In the genomic region with DNA sequence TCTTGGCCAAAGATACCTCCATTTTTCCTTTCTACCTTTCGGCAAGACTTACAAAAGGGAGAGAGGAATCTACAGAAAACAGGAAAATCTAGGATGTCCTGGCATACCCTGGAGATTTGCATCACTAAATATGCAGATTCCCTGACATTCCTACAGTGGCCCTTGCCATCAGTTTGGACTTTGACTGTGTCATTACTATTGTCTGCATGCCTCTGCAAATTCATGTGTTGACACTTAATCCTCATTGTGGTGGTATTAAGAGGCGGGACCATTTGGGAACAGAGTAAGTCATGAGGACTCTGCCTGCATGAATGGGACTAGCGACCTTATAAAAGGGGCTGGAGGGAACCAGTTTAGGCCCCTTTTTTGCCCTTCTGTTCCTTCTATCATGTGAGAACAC, we compare ENCODE assay signal across 15 cellular contexts. TPM values are rescaled to one million over a fixed set of nuclear protein-coding genes. Genes with fewer than 3 reads are reported as not detected.
DNase-seq lines count a peak whose midpoint lies in the region; ATAC-seq and TF ChIP-seq lines count a peak whose summit lies in the region.
"Had no signal": no experiment of that assay in that cellular context is flagged by ENCODE, and none has a peak within 500 bp of the region (broad histone marks: within the 10 kb centered on the region; RNA-seq: fewer than 3 reads in every experiment).

No MANE protein-coding gene starts in this region.

- H3K9me2 ChIP-seq in GM23338 (ENCODE audit: insufficient read depth), result peaks cover 15% of the 10 kb centered on the region; the same call in 1 of the 2 replicates

- H2AK5ac ChIP-seq in mesendoderm (ENCODE audit: low read length), result no peak overlapping the region

- CTCF ChIA-PET in WTC11 (lab: Charles Lee), result no interaction called here

- no peaks in the 10 kb centered on the region for H3K79me2 ChIP-seq in GM23338 (replicated peaks; ENCODE audit: insufficient read depth)
- no peaks in the 10 kb centered on the region for H3K79me2 ChIP-seq in mesendoderm (ENCODE audit: control insufficient read depth, insufficient read depth, low read length)

- no peaks in the 10 kb centered on the region for H3K4me1 ChIP-seq in GM23338 (ENCODE audit: insufficient read depth)
- H3K4me1 ChIP-seq in mesendoderm (ENCODE audit: control insufficient read depth, low read depth, low read length), result no peaks in the 10 kb centered on the region
- peaks cover 13 to 26% (median 18%) of the 10 kb centered on the region in 3 donors for H3K4me1 ChIP-seq in skeletal muscle tissue (ENCODE audit: control insufficient read depth in 3 of 3, insufficient read depth in 3 of 3, low read length in 3 of 3)
- H3K4me1 ChIP-seq: BLaER1 had no signal

- H3K36me3 Mint-ChIP-seq in GM23338 (ENCODE audit: low read depth), result no peaks in the 10 kb centered on the region
- H3K36me3 Mint-ChIP-seq in WTC11, result peaks cover 11% of the 10 kb centered on the region
- H3K36me3 Mint-ChIP-seq: CD14-positive monocyte; CD4-positive, alpha-beta memory T cell had no signal

- H4K5ac ChIP-seq in mesendoderm (ENCODE audit: low read length), result no peak overlapping the region

- H3K9me3 Mint-ChIP-seq in GM23338 (peaks cover 16% of the 10 kb centered on the region), WTC11 (peaks cover 44% of the 10 kb centered on the region)

- peak; percentile 37 for DNase-seq in GM23338 (ENCODE audit: low spot score)
- no peak for DNase-seq in WTC11 (ENCODE audit: low spot score)
- DNase-seq in mesendoderm, result peak; percentile 39
- no peak for DNase-seq in NCI-H2196 treated with DMSO at 0.1 percent for 48 hours (lab: John Stamatoyannopoulos, UW; ENCODE audit: unreplicated experiment)
- DNase-seq in stimulated activated CD4-positive, alpha-beta T cell treated with anti-CD3 and anti-CD28 coated beads, Interleukin-2, amount 100 ng/mL, for 48 hours, result no peak
- DNase-seq: 8988T; CD4-positive, alpha-beta memory T cell; DMS79 treated with DMSO at 0.1 percent for 48 hours; GF-D8; GM23248; H7 had no signal

- H3K27me3 Mint-ChIP-seq in GM23338 (ENCODE audit: insufficient read depth, low read depth, poor library complexity), result peaks cover 7% of the 10 kb centered on the region
- H3K27me3 Mint-ChIP-seq in WTC11 (ENCODE audit: low read depth), result no peaks in the 10 kb centered on the region; the same call in 1 of the 2 replicates

- no peak overlapping the region for H2BK5ac ChIP-seq in mesendoderm (ENCODE audit: low read length)

- no peak overlapping the region for H4K8ac ChIP-seq in mesendoderm (ENCODE audit: low read depth, low read length)

- no peak overlapping the region for H2BK120ac ChIP-seq in mesendoderm (ENCODE audit: low read depth, low read length)

- H3K4me2 ChIP-seq in GM23338 (no peak overlapping the region), mesendoderm (ENCODE audit: low read length) (no peak overlapping the region)
- H3K4me2 ChIP-seq: BLaER1 had no signal

- H4K20me1 ChIP-seq in GM23338 (replicated peaks; ENCODE audit: insufficient read depth), result no peaks in the 10 kb centered on the region
- H4K20me1 ChIP-seq: BLaER1 had no signal

- H3K9ac ChIP-seq in mesendoderm (ENCODE audit: low read length) (no peak overlapping the region), skeletal muscle tissue (ENCODE audit: low read depth in 1 of 3, low read length in 3 of 3) (peak overlapping the region in 1 of 3 donors; percentile 34)
- H3K9ac ChIP-seq: BLaER1, GM23248 had no signal

- H3K4me3 Mint-ChIP-seq in GM23338, result no peak overlapping the region
- H3K4me3 Mint-ChIP-seq in WTC11, result no peak overlapping the region
- H3K4me3 Mint-ChIP-seq: CD4-positive, alpha-beta memory T cell had no signal

- H3K4me3 ChIP-seq in GM23338, result no peak overlapping the region
- H3K4me3 ChIP-seq in mesendoderm (ENCODE audit: low read length), result no peak overlapping the region
- H3K4me3 ChIP-seq in skeletal muscle tissue (ENCODE audit: low read length in 3 of 3), result no peak overlapping the region
- H3K4me3 ChIP-seq: BLaER1, GM23248 had no signal

- no peak overlapping the region for H3K23ac ChIP-seq in mesendoderm (ENCODE audit: low read length)

- H3K79me1 ChIP-seq in mesendoderm (ENCODE audit: low read length), result no peaks in the 10 kb centered on the region

- H3F3A ChIP-seq in GM23338 (replicated peaks; ENCODE audit: low read depth), result no peaks in the 10 kb centered on the region

- WGBS in mesendoderm (ENCODE audit: extremely low coverage, insufficient coverage, low lambda C conversion rate), result no CpG with 5 or more reads among the region's 3 CpGs

- no peak overlapping the region for H3K4ac ChIP-seq in mesendoderm (ENCODE audit: low read depth, low read length)

- no peak overlapping the region for H2AFZ ChIP-seq in GM23338
- H2AFZ ChIP-seq: GM23248 had no signal

- H3K27ac Mint-ChIP-seq in GM23338 (no peak overlapping the region), WTC11 (no peak overlapping the region)
- H3K27ac Mint-ChIP-seq: CD14-positive monocyte; CD4-positive, alpha-beta memory T cell had no signal

- POLR2A ChIA-PET in WTC11 (lab: Charles Lee), result no interaction called here

- H3K4me1 Mint-ChIP-seq in GM23338, result 0 out of 3 replicates have a peak, but pooled peaks cover 2% of the 10 kb centered on the region
- peaks cover 4% of the 10 kb centered on the region; the same call in 1 of the 2 replicates for H3K4me1 Mint-ChIP-seq in WTC11
- H3K4me1 Mint-ChIP-seq: CD4-positive, alpha-beta memory T cell had no signal

- H3K56ac ChIP-seq in mesendoderm (ENCODE audit: low read length), result no peak overlapping the region

- TF ChIP-seq CTCF in GM23338 (conservative IDR thresholded peaks at IDR 0.05; ENCODE audit: low read depth in 2 of 2) (no peak), WTC11 (IDR thresholded peaks at IDR 0.05) (no peak)

- no peak overlapping the region for H3K27ac ChIP-seq in GM23338 (ENCODE audit: low read depth)
- no peak overlapping the region for H3K27ac ChIP-seq in mesendoderm (ENCODE audit: low read depth, low read length)
- H3K27ac ChIP-seq in skeletal muscle tissue (ENCODE audit: low read depth, low read length), result peak overlapping the region; percentile 36
- H3K27ac ChIP-seq: BLaER1, GM23248 had no signal

- no peak for ATAC-seq in GM23338
- peak; percentile 74 for ATAC-seq in WTC11
- no peak for ATAC-seq in HG02610 (IDR thresholded peaks at IDR 0.05; ENCODE audit: unreplicated experiment)

- H3K36me3 ChIP-seq in GM23338 (ENCODE audit: insufficient read depth) (no peaks in the 10 kb centered on the region), mesendoderm (ENCODE audit: control insufficient read depth, insufficient read depth, low read length) (no peaks in the 10 kb centered on the region), skeletal muscle tissue (ENCODE audit: control insufficient read depth in 3 of 3, insufficient read depth in 3 of 3, low read length in 3 of 3) (no peaks in the 10 kb centered on the region)
- H3K36me3 ChIP-seq: BLaER1 had no signal

- no peaks in the 10 kb centered on the region for H3K9me3 ChIP-seq in skeletal muscle tissue (ENCODE audit: control insufficient read depth in 3 of 3, low read length in 3 of 3)

- H3K27me3 ChIP-seq in GM23338 (ENCODE audit: insufficient read depth) (no peaks in the 10 kb centered on the region), mesendoderm (ENCODE audit: insufficient read depth, low read length, poor library complexity) (no peaks in the 10 kb centered on the region), skeletal muscle tissue (ENCODE audit: control insufficient read depth in 3 of 3, insufficient read depth in 3 of 3, low read length in 3 of 3) (no peaks in the 10 kb centered on the region)
- H3K27me3 ChIP-seq: BLaER1 had no signal

- H2BK15ac ChIP-seq in mesendoderm (replicated peaks; ENCODE audit: low read depth), result no peak overlapping the region

- H3K18ac ChIP-seq in mesendoderm (ENCODE audit: low read length), result no peak overlapping the region

TF ChIP-seq in GM23338, 12 proteins besides CTCF, POLR2A, EP300 and RAD21 (continues in another document):
- TF ChIP-seq ZNF331 (CRISPR knock-in tag; IDR thresholded peaks at IDR 0.05; ENCODE audit: low read depth), result no peak
- TF ChIP-seq JUNB (IDR thresholded peaks at IDR 0.05; ENCODE audit: unreplicated experiment), result no peak
- TF ChIP-seq CREB1 (CRISPR knock-in tag; IDR thresholded peaks at IDR 0.05; ENCODE audit: low read depth), result no peak
- TF ChIP-seq ETS1 (IDR thresholded peaks at IDR 0.05), result no peak

TF ChIP-seq in WTC11, 78 proteins besides CTCF, POLR2A, EP300 and RAD21 (continues in another document):
- no peak for TF ChIP-seq OVOL2 (CRISPR knock-in tag; IDR thresholded peaks at IDR 0.05; ENCODE audit: borderline replicate concordance)
- TF ChIP-seq ZNF232 (CRISPR knock-in tag; IDR thresholded peaks at IDR 0.05), result no peak
- no peak for TF ChIP-seq TEAD1 (CRISPR knock-in tag; IDR thresholded peaks at IDR 0.05)
- TF ChIP-seq, protein P1, sequence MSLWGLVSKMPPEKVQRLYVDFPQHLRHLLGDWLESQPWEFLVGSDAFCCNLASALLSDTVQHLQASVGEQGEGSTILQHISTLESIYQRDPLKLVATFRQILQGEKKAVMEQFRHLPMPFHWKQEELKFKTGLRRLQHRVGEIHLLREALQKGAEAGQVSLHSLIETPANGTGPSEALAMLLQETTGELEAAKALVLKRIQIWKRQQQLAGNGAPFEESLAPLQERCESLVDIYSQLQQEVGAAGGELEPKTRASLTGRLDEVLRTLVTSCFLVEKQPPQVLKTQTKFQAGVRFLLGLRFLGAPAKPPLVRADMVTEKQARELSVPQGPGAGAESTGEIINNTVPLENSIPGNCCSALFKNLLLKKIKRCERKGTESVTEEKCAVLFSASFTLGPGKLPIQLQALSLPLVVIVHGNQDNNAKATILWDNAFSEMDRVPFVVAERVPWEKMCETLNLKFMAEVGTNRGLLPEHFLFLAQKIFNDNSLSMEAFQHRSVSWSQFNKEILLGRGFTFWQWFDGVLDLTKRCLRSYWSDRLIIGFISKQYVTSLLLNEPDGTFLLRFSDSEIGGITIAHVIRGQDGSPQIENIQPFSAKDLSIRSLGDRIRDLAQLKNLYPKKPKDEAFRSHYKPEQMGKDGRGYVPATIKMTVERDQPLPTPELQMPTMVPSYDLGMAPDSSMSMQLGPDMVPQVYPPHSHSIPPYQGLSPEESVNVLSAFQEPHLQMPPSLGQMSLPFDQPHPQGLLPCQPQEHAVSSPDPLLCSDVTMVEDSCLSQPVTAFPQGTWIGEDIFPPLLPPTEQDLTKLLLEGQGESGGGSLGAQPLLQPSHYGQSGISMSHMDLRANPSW (CRISPR knock-in tag; conservative IDR thresholded peaks at IDR 0.05; ENCODE audit: low read depth), result no peak

RNA-seq across cellular contexts. Expression of gene DTNBP1, which starts 50.5 kb away (rescaled TPM):
- 12.1 and 13.6 TPM in 2 replicates for total RNA-seq in GM23338 (2014; rRNA removed; shearing (Covaris generic))
- polyA plus RNA-seq in GM23338 (2016; fragmentation: Nextera tagmentation; extraction: Ambion mirVana), result 18.7 and 20.1 TPM in 2 replicates
- total RNA-seq in WTC11 (2021) (13.3 to 15.1 TPM (median 14.4 TPM) in 3 replicates), skeletal muscle tissue (15.1 TPM)
- polyA plus RNA-seq in mesendoderm (2013, experiment 1 of 2), result 11.2 TPM
- polyA plus RNA-seq in mesendoderm (2013, experiment 2 of 2), result 11.8 TPM

Comparison
In these comparisons a context has a peak if more than half of its experiments do, and no peak if none do; other contexts are left out.
1. DNase-seq: peak in GM23338 (single experiment) and mesendoderm (single experiment); none in WTC11 (single experiment), NCI-H2196 treated with DMSO at 0.1 percent for 48 hours (single experiment) and stimulated activated CD4-positive, alpha-beta T cell treated with anti-CD3 and anti-CD28 coated beads, Interleukin-2, amount 100 ng/mL, for 48 hours (0 of 2).